ENCODE assay signal across 8 cellular contexts in genomic region chr17:35433075-35433894, GRCh38. TPM values are rescaled to one million over a fixed set of nuclear protein-coding genes. Genes with fewer than 3 reads are reported as not detected.
A peak's percentile ranks its signal among the peaks of the same experiment; 100 is the strongest.
DNase-seq lines count a peak whose midpoint lies in the region; ATAC-seq, FAIRE-seq and TF ChIP-seq lines count a peak whose summit lies in the region.

No MANE protein-coding gene starts in this region.

- H3K27ac ChIP-seq in SJSA1: peak overlapping the region; percentile 99

- peak overlapping the region; percentile 98 for H3K4me3 Mint-ChIP-seq in activated naive CD8-positive, alpha-beta T cell

- H3K4me1 Mint-ChIP-seq in activated naive CD8-positive, alpha-beta T cell (ENCODE audit: low read depth): peaks cover 42% of the 10 kb centered on the region

- H3K27me3 Mint-ChIP-seq in activated naive CD8-positive, alpha-beta T cell: no peaks in the 10 kb centered on the region

- no peaks in the 10 kb centered on the region for H3K9me3 ChIP-seq in SJSA1 (replicated peaks)

- intact Hi-C loops in Right ventricle myocardium superior (cut with DNase I) (no loop called here), posterior vena cava (cut with DNase I) (no loop called here)

- peaks cover 34% of the 10 kb centered on the region for H3K4me1 ChIP-seq in SJSA1 (replicated peaks)

- TF ChIP-seq CTCF in AG10803 (conservative IDR thresholded peaks at IDR 0.05; ENCODE audit: low read length): peak; percentile 54

- ATAC-seq in Right ventricle myocardium superior (ENCODE audit: poor library complexity) (peak; percentile 94), GM19455 (IDR thresholded peaks at IDR 0.05; ENCODE audit: unreplicated experiment) (no peak)

- no peaks in the 10 kb centered on the region for H3K27me3 ChIP-seq in SJSA1 (replicated peaks)

- no peaks in the 10 kb centered on the region for H3K9me3 Mint-ChIP-seq in activated naive CD8-positive, alpha-beta T cell (ENCODE audit: low read depth)

- H3K27ac Mint-ChIP-seq in activated naive CD8-positive, alpha-beta T cell: peak overlapping the region; percentile 96

- peak; percentile 99 for DNase-seq in AG10803 (ENCODE audit: low read depth)
- peak; percentile 99 for DNase-seq in HCEC 1CT
- peak; percentile 97 to 98 for DNase-seq in SJSA1 (ENCODE audit: low read depth in 1 of 2, low spot score in 2 of 2)
- peak; percentile 74 for DNase-seq in Right ventricle myocardium superior
- DNase-seq in posterior vena cava (ENCODE audit: low spot score): peak; percentile 87
- peak; percentile 91 for DNase-seq in urothelium cell line (ENCODE audit: low spot score)

- peak; percentile 72 for FAIRE-seq in urothelium cell line (lab: Jason Lieb, UNC)

- H3K4me3 ChIP-seq in AG10803 (ENCODE audit: low read length) (peak overlapping the region; percentile 90), SJSA1 (peak overlapping the region; percentile 54)

- H3K36me3 ChIP-seq in SJSA1: peaks cover 35% of the 10 kb centered on the region

- H3K36me3 Mint-ChIP-seq in activated naive CD8-positive, alpha-beta T cell: no peaks in the 10 kb centered on the region

RNA-seq across cellular contexts. Expression of gene SLFN12, which starts 1.0 kb away (rescaled TPM):
- 56.1 and 65.4 TPM in 2 replicates for total RNA-seq in SJSA1 (2014; rRNA removed; shearing (Covaris generic))
- total RNA-seq in Right ventricle myocardium superior (3.3 TPM), posterior vena cava (10 to 100 TPM; 13.1 to 15.0 TPM)

RNA-seq across cellular contexts. Expression of gene SLFN13, which starts 15.3 kb away (rescaled TPM):
- 0.68 and 1.0 TPM in 2 replicates for total RNA-seq in SJSA1 (2014; rRNA removed; shearing (Covaris generic))
- total RNA-seq in Right ventricle myocardium superior (5.4 TPM), posterior vena cava (10 to 100 TPM in 1 of 2 donors, 1 to 10 TPM in 1; 8.8 to 17.9 TPM)

RNA-seq across cellular contexts. Expression of gene SLFN11, which starts 59.9 kb away (rescaled TPM):
- total RNA-seq in SJSA1 (2014; rRNA removed; shearing (Covaris generic)): 13.9 and 29.1 TPM in 2 replicates
- 16.8 TPM for total RNA-seq in Right ventricle myocardium superior
- total RNA-seq in posterior vena cava: 10 to 100 TPM; 35.3 to 53.1 TPM
